In the genomic region with DNA sequence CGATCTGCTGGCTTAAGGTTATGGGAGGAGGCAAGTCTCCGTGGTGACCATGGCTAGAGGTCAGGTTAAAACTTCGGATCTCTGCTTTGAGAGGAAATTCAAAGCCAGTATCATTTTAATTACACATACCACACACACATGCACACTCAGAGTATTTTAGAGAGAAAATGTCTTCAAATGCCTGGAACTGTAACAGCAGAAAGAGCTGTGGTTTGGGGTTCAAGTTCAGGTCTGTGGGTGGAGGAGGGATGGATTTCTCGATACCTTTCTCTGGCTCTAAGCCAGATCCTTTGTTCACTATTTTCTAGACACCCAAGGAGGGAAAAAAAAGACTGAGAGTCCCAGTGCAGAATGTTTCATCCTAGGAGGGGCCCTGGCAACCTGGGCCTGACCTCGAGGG, we compare ENCODE assay signal across 2 cellular contexts.
TF ChIP-seq lines count a peak whose summit lies in the region.

No MANE protein-coding gene starts in this region.

TF ChIP-seq in IMR-90, 13 proteins besides CTCF, POLR2A, EP300 and RAD21:
- TF ChIP-seq SMC3 (IDR thresholded peaks at IDR 0.05; ENCODE audit: low read depth, low read length) (no peak), RCOR1 (IDR thresholded peaks at IDR 0.05; ENCODE audit: insufficient replicate concordance, low read length) (no peak), FOS (IDR thresholded peaks at IDR 0.05; ENCODE audit: low read depth, low read length) (no peak), MXI1 (IDR thresholded peaks at IDR 0.05; ENCODE audit: borderline replicate concordance, low read depth, low read length) (no peak), NFE2L2 (IDR thresholded peaks at IDR 0.05; ENCODE audit: low read depth, low read length) (no peak), BHLHE40 (IDR thresholded peaks at IDR 0.05; ENCODE audit: low read depth, low read length) (no peak), MAFK (IDR thresholded peaks at IDR 0.05; ENCODE audit: low read depth, low read length) (no peak), MAZ (IDR thresholded peaks at IDR 0.05; ENCODE audit: borderline replicate concordance, low read depth, low read length) (no peak), RFX5 (IDR thresholded peaks at IDR 0.05; ENCODE audit: low read depth, low read length) (no peak), USF2 (IDR thresholded peaks at IDR 0.05; ENCODE audit: low read depth, low read length) (no peak), ELK1 (IDR thresholded peaks at IDR 0.05; ENCODE audit: borderline replicate concordance, low read depth, low read length) (no peak), CEBPB (IDR thresholded peaks at IDR 0.05; ENCODE audit: low read depth, low read length) (no peak), CHD1 (IDR thresholded peaks at IDR 0.05; ENCODE audit: low read depth, low read length) (no peak)

TF ChIP-seq in SK-N-SH, 30 proteins besides CTCF, POLR2A, EP300 and RAD21:
- no peak for TF ChIP-seq YY1 (IDR thresholded peaks at IDR 0.05; ENCODE audit: low read depth)
- no peak for TF ChIP-seq TCF12 (IDR thresholded peaks at IDR 0.05)
- no peak for TF ChIP-seq SMC3 (IDR thresholded peaks at IDR 0.05; ENCODE audit: low read depth, low read length)
- no peak for TF ChIP-seq EZH2phosphoT487 (IDR thresholded peaks at IDR 0.05; ENCODE audit: borderline replicate concordance, low read depth)
- TF ChIP-seq NRF1 (IDR thresholded peaks at IDR 0.05; ENCODE audit: low read depth, low read length), result no peak
- no peak for TF ChIP-seq CHD2 (IDR thresholded peaks at IDR 0.05; ENCODE audit: low read length, partially characterized antibody)
- TF ChIP-seq USF1 (IDR thresholded peaks at IDR 0.05; ENCODE audit: borderline replicate concordance, low read depth), result no peak
- no peak for TF ChIP-seq RCOR1 (IDR thresholded peaks at IDR 0.05; ENCODE audit: low read length)
- TF ChIP-seq, protein P1, sequence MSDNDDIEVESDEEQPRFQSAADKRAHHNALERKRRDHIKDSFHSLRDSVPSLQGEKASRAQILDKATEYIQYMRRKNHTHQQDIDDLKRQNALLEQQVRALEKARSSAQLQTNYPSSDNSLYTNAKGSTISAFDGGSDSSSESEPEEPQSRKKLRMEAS (IDR thresholded peaks at IDR 0.05; ENCODE audit: low read depth), result no peak
- no peak for TF ChIP-seq ELF1 (IDR thresholded peaks at IDR 0.05)
- no peak for TF ChIP-seq FOXJ3 (CRISPR knock-in tag; IDR thresholded peaks at IDR 0.05)
- TF ChIP-seq, protein P2, sequence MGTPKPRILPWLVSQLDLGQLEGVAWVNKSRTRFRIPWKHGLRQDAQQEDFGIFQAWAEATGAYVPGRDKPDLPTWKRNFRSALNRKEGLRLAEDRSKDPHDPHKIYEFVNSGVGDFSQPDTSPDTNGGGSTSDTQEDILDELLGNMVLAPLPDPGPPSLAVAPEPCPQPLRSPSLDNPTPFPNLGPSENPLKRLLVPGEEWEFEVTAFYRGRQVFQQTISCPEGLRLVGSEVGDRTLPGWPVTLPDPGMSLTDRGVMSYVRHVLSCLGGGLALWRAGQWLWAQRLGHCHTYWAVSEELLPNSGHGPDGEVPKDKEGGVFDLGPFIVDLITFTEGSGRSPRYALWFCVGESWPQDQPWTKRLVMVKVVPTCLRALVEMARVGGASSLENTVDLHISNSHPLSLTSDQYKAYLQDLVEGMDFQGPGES (IDR thresholded peaks at IDR 0.05; ENCODE audit: low read depth, low read length), result no peak
- TF ChIP-seq MXI1 (IDR thresholded peaks at IDR 0.05; ENCODE audit: low read depth, low read length), result no peak
- TF ChIP-seq SIN3A (IDR thresholded peaks at IDR 0.05; ENCODE audit: borderline replicate concordance, low read depth, low read length), result no peak
- TF ChIP-seq FOXM1 (IDR thresholded peaks at IDR 0.05; ENCODE audit: low read depth), result no peak
- TF ChIP-seq, protein P3, sequence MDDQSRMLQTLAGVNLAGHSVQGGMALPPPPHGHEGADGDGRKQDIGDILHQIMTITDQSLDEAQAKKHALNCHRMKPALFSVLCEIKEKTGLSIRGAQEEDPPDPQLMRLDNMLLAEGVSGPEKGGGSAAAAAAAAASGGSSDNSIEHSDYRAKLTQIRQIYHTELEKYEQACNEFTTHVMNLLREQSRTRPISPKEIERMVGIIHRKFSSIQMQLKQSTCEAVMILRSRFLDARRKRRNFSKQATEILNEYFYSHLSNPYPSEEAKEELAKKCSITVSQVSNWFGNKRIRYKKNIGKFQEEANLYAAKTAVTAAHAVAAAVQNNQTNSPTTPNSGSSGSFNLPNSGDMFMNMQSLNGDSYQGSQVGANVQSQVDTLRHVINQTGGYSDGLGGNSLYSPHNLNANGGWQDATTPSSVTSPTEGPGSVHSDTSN (IDR thresholded peaks at IDR 0.05), result no peak
